In genomic region chr15:83844742-83845141, GRCh38 we compare ENCODE assay signal across 18 cellular contexts.
DNase-seq lines count a peak whose midpoint lies in the region; ATAC-seq, FAIRE-seq and TF ChIP-seq lines count a peak whose summit lies in the region.
"Had no signal": no experiment of that assay in that cellular context is flagged by ENCODE, and none has a peak within 500 bp of the region (broad histone marks: within the 10 kb centered on the region; RNA-seq: fewer than 3 reads in every experiment).

No MANE protein-coding gene starts in this region.

- H3K4me3 ChIP-seq in fibroblast of the aortic adventitia (ENCODE audit: low read depth, low read length) (no peak overlapping the region), trophoblast cell (ENCODE audit: low read depth, low read length) (no peak overlapping the region), lower lobe of right lung (no peak overlapping the region)
- H3K4me3 ChIP-seq: colonic mucosa had no signal

- H2BK120ac ChIP-seq in trophoblast cell (ENCODE audit: insufficient read depth, low read length, poor library complexity): no peak overlapping the region

- in situ Hi-C loops in KBM-7 (cut with MboI; ENCODE audit: low pct_unique_long_range_greater_than_20kb, low sequenced_read_pairs): no loop called here

- intact Hi-C loops in lower lobe of right lung (cut with DNase I): no loop called here

- no peak overlapping the region for H3K14ac ChIP-seq in trophoblast cell (ENCODE audit: low read length)

- H3K18ac ChIP-seq in trophoblast cell (ENCODE audit: low read length): no peak overlapping the region

- H2BK5ac ChIP-seq in trophoblast cell (ENCODE audit: low read depth, low read length, poor library complexity): no peak overlapping the region

- no peak overlapping the region for H4K12ac ChIP-seq in trophoblast cell (ENCODE audit: low read depth, low read length)

- H3K4me1 ChIP-seq in trophoblast cell (ENCODE audit: control insufficient read depth in 1 of 2, insufficient read depth in 2 of 2, low read length in 2 of 2) (no peaks in the 10 kb centered on the region), lower lobe of right lung (peaks cover 13% of the 10 kb centered on the region)
- H3K4me1 ChIP-seq: colonic mucosa had no signal

- no peaks in the 10 kb centered on the region for H3K9me3 ChIP-seq in trophoblast cell (ENCODE audit: insufficient read depth, low read depth, low read length)
- no peaks in the 10 kb centered on the region for H3K9me3 ChIP-seq in lower lobe of right lung
- H3K9me3 ChIP-seq: colonic mucosa had no signal

- TF ChIP-seq CTCF in fibroblast of the aortic adventitia (IDR thresholded peaks at IDR 0.05; ENCODE audit: insufficient read depth, low read length): no peak
- TF ChIP-seq CTCF in lower lobe of right lung (IDR thresholded peaks at IDR 0.05): no peak

- H2AFZ ChIP-seq in trophoblast cell (ENCODE audit: insufficient read depth, low read length, poor library complexity): no peak overlapping the region

- peak; percentile 55 for DNase-seq in DMS 273 (lab: John Stamatoyannopoulos, UW; ENCODE audit: unreplicated experiment)
- DNase-seq in NCI-H82 (lab: John Stamatoyannopoulos, UW): peak; percentile 94
- DNase-seq in fibroblast of the aortic adventitia (ENCODE audit: low read depth): peak; percentile 67
- peak; percentile 87 to 89 for DNase-seq in trophoblast cell
- no peak for DNase-seq in HTR-8/SVneo (ENCODE audit: insufficient read length, low spot score)
- DNase-seq in KBM-7: no peak
- no peak for DNase-seq in lower lobe of right lung
- DNase-seq: activated naive CD4-positive, alpha-beta T cell treated with anti-CD3 and anti-CD28 coated beads, Interleukin-2, amount 50 U/mL, for 16 hours; activated T-cell treated with anti-CD3 and anti-CD28 coated beads for 4 hours; CD4-positive, alpha-beta T cell; colonic mucosa; DMS79; mesendoderm; NCI-H146; NK-92 treated with Interleukin-12 subunit alpha and Interleukin-12 subunit beta, amount 100 ng/mL, for 24 hours; stimulated activated naive CD4-positive, alpha-beta T cell had no signal

- no peaks in the 10 kb centered on the region for H3K79me1 ChIP-seq in trophoblast cell (ENCODE audit: low read length)

- ATAC-seq in HG03280 (IDR thresholded peaks at IDR 0.05; ENCODE audit: unreplicated experiment): no peak
- no peak for ATAC-seq in lower lobe of right lung

- H4K8ac ChIP-seq in trophoblast cell (ENCODE audit: low read depth, low read length): no peak overlapping the region

- no peak overlapping the region for H3K9ac ChIP-seq in trophoblast cell (ENCODE audit: low read length)

- H3K36me3 ChIP-seq in trophoblast cell (ENCODE audit: control insufficient read depth in 1 of 2, insufficient read depth in 2 of 2, low read length in 2 of 2) (no peaks in the 10 kb centered on the region), lower lobe of right lung (no peaks in the 10 kb centered on the region)
- H3K36me3 ChIP-seq: colonic mucosa had no signal

- no peak overlapping the region for H3K27ac ChIP-seq in trophoblast cell (ENCODE audit: low read depth, low read length)
- no peak overlapping the region for H3K27ac ChIP-seq in lower lobe of right lung
- H3K27ac ChIP-seq: colonic mucosa had no signal

- no peaks in the 10 kb centered on the region for H3K79me2 ChIP-seq in trophoblast cell (ENCODE audit: control insufficient read depth, insufficient read depth, low read length, poor library complexity)

- H2AK5ac ChIP-seq in trophoblast cell (ENCODE audit: low read length): no peak overlapping the region

- H3K27me3 ChIP-seq in trophoblast cell (ENCODE audit: insufficient read depth, low read length) (no peaks in the 10 kb centered on the region), lower lobe of right lung (ENCODE audit: low read depth) (no peaks in the 10 kb centered on the region)
- H3K27me3 ChIP-seq: colonic mucosa had no signal

- H3K23ac ChIP-seq in trophoblast cell (ENCODE audit: low read length): no peak overlapping the region

- H3K4ac ChIP-seq in trophoblast cell (ENCODE audit: low read depth, low read length): no peak overlapping the region

- no CpG with 5 or more reads among the region's 7 CpGs for WGBS in trophoblast cell (ENCODE audit: extremely low coverage, insufficient coverage, insufficient read length)

- no peak overlapping the region for H2BK12ac ChIP-seq in trophoblast cell (ENCODE audit: low read length)

- no peak overlapping the region for H3K4me2 ChIP-seq in trophoblast cell (ENCODE audit: low read length)

- FAIRE-seq in HTR-8/SVneo (lab: Jason Lieb, UNC): no peak
- FAIRE-seq: islet of Langerhans had no signal

- no peak overlapping the region for H4K91ac ChIP-seq in trophoblast cell (ENCODE audit: low read depth, low read length)

Comparison
In these comparisons a context has a peak if more than half of its experiments do, and no peak if none do; other contexts are left out.
1. DNase-seq: peak in DMS 273 (single experiment), NCI-H82 (single experiment), fibroblast of the aortic adventitia (single experiment) and trophoblast cell (2 of 2); none in HTR-8/SVneo (single experiment), KBM-7 (single experiment) and lower lobe of right lung (single experiment).